8 cellular contexts compared by ENCODE assay signal in genomic region chr11:45110562-45110961, GRCh38. TPM values are rescaled to one million over a fixed set of nuclear protein-coding genes. Genes with fewer than 3 reads are reported as not detected.
A peak's percentile ranks its signal among the peaks of the same experiment; 100 is the strongest.
DNase-seq lines count a peak whose midpoint lies in the region; ATAC-seq and TF ChIP-seq lines count a peak whose summit lies in the region.

No MANE protein-coding gene starts in this region.

- H3K36me3 Mint-ChIP-seq in CD8-positive, alpha-beta T cell, result no peaks in the 10 kb centered on the region
- H3K36me3 Mint-ChIP-seq in activated B cell treated with CpG ODN at 0.5 μM for 24 hours (ENCODE audit: low read depth), result no peaks in the 10 kb centered on the region

- H3K4me1 ChIP-seq in CD8-positive, alpha-beta T cell (ENCODE audit: insufficient read depth, low read length), result no peaks in the 10 kb centered on the region
- H3K4me1 ChIP-seq in parathyroid adenoma, result no peaks in the 10 kb centered on the region

- H3K4me1 Mint-ChIP-seq in CD8-positive, alpha-beta T cell (ENCODE audit: low read depth), result no peaks in the 10 kb centered on the region
- peaks cover 8% of the 10 kb centered on the region for H3K4me1 Mint-ChIP-seq in activated B cell treated with CpG ODN at 0.5 μM for 24 hours

- peaks cover 45% of the 10 kb centered on the region for H3K27me3 Mint-ChIP-seq in CD8-positive, alpha-beta T cell (ENCODE audit: low read depth)
- peaks cover 38% of the 10 kb centered on the region for H3K27me3 Mint-ChIP-seq in activated B cell treated with CpG ODN at 0.5 μM for 24 hours

- peaks cover 2% of the 10 kb centered on the region for H3K9me3 Mint-ChIP-seq in CD8-positive, alpha-beta T cell
- no peaks in the 10 kb centered on the region for H3K9me3 Mint-ChIP-seq in activated B cell treated with CpG ODN at 0.5 μM for 24 hours

- no peak overlapping the region for H3K9ac ChIP-seq in parathyroid adenoma

- ATAC-seq in CD8-positive, alpha-beta T cell, result peak; percentile 73
- peak; percentile 73 for ATAC-seq in activated B cell treated with CpG ODN at 0.5 μM for 24 hours (ENCODE audit: low read depth)
- ATAC-seq in HG03045 (IDR thresholded peaks at IDR 0.05; ENCODE audit: unreplicated experiment), result no peak

- no peaks in the 10 kb centered on the region for H3K27me3 ChIP-seq in CD8-positive, alpha-beta T cell (ENCODE audit: insufficient read depth, low read length)
- H3K27me3 ChIP-seq in parathyroid adenoma (ENCODE audit: control insufficient read depth, insufficient read depth, low read length), result no peaks in the 10 kb centered on the region

- H3K4me2 ChIP-seq in parathyroid adenoma (ENCODE audit: low read length), result no peak overlapping the region

- no peak overlapping the region for H3K4me3 Mint-ChIP-seq in CD8-positive, alpha-beta T cell
- H3K4me3 Mint-ChIP-seq in activated B cell treated with CpG ODN at 0.5 μM for 24 hours, result no peak overlapping the region

- DNase-seq in CD8-positive, alpha-beta T cell, result peak in 3 of 7 experiments; percentile 35 to 59 (median 49)
- DNase-seq in GM13976 (ENCODE audit: low spot score) (peak; percentile 71), NCI-H2171 treated with DMSO at 0.1 percent for 48 hours (lab: John Stamatoyannopoulos, UW) (peak; percentile 72), activated B cell treated with CpG ODN at 0.5 μM for 24 hours (no peak), glomerular endothelial cell (ENCODE audit: extremely low read depth, low read depth, low spot score) (peak; percentile 37), KG1 (lab: John Stamatoyannopoulos, UW) (no peak)

- H3K27ac Mint-ChIP-seq in CD8-positive, alpha-beta T cell, result no peak overlapping the region
- no peak overlapping the region for H3K27ac Mint-ChIP-seq in activated B cell treated with CpG ODN at 0.5 μM for 24 hours

- H3K27ac ChIP-seq in CD8-positive, alpha-beta T cell (ENCODE audit: low read depth, low read length), result no peak overlapping the region
- H3K27ac ChIP-seq in parathyroid adenoma, result no peak overlapping the region

- no peak overlapping the region for H3K4me3 ChIP-seq in CD8-positive, alpha-beta T cell (ENCODE audit: low read depth, low read length)
- no peak overlapping the region for H3K4me3 ChIP-seq in parathyroid adenoma (ENCODE audit: low read depth, low read length)

- no peaks in the 10 kb centered on the region for H3K79me2 ChIP-seq in parathyroid adenoma

- intact Hi-C loops in CD8-positive, alpha-beta T cell (cut with DNase I, micrococcal nuclease), result loop anchor here (1.0 kb wide), 2 partner anchors 183 to 222 kb away; no protein-coding TSS in a partner anchor
- intact Hi-C loops in activated B cell treated with CpG ODN at 0.5 μM for 24 hours (cut with micrococcal nuclease), result loop anchor here (1.0 to 5.0 kb wide), 7 partner anchors 67 to 662 kb away; no protein-coding TSS in a partner anchor

- H2AFZ ChIP-seq in parathyroid adenoma, result no peak overlapping the region

- CTCF ChIA-PET in CD8-positive, alpha-beta T cell (lab: Charles Lee), result interaction anchor here (0.6 to 38.2 kb wide), 61 partner anchors 8 to 821 kb away, joined by 3 to 1504 read pairs (median 5); partner anchors contain the start of genes SYT13 and TP53I11
- CTCF ChIA-PET in activated B cell treated with CpG ODN at 0.5 μM for 24 hours (lab: Charles Lee), result interaction anchor here (0.6 to 16.1 kb wide), 27 partner anchors 8 to 661 kb away, joined by 3 to 1010 read pairs (median 4); partner anchors contain the start of gene SYT13

- POLR2A ChIA-PET in CD8-positive, alpha-beta T cell (lab: Charles Lee), result no interaction called here
- POLR2A ChIA-PET in activated B cell treated with CpG ODN at 0.5 μM for 24 hours (lab: Charles Lee), result interaction anchor here (0.7 to 1.0 kb wide), 3 partner anchors 183 to 222 kb away, joined by 3 to 4 read pairs (median 4); no protein-coding TSS in a partner anchor

- in situ Hi-C loops in GM13976 (cut with MboI; ENCODE audit: low sequenced_read_pairs, unreplicated experiment), result loop anchor here (10.0 kb wide), 2 partner anchors 184 to 214 kb away; no protein-coding TSS in a partner anchor

- no peaks in the 10 kb centered on the region for H3K36me3 ChIP-seq in CD8-positive, alpha-beta T cell (ENCODE audit: insufficient read depth, low read length)
- H3K36me3 ChIP-seq in parathyroid adenoma (ENCODE audit: control insufficient read depth, insufficient read depth, low read length), result no peaks in the 10 kb centered on the region

- no peaks in the 10 kb centered on the region for H3K9me3 ChIP-seq in CD8-positive, alpha-beta T cell (ENCODE audit: low read length)
- H3K9me3 ChIP-seq in parathyroid adenoma (ENCODE audit: control insufficient read depth, low read length), result no peaks in the 10 kb centered on the region

- TF ChIP-seq CTCF in CD8-positive, alpha-beta T cell (IDR thresholded peaks at IDR 0.05), result peak; percentile 75
- TF ChIP-seq CTCF in GM13976 (IDR thresholded peaks at IDR 0.05; ENCODE audit: borderline replicate concordance, control extremely low read depth, extremely low read depth, insufficient read depth, missing control alignments), result peak; percentile 60
- no peak for TF ChIP-seq CTCF in activated B cell treated with CpG ODN at 0.5 μM for 24 hours (IDR thresholded peaks at IDR 0.05)
- TF ChIP-seq CTCF in parathyroid adenoma (IDR thresholded peaks at IDR 0.05), result peak; percentile 64

RNA-seq across cellular contexts. Expression of gene PRDM11, which starts 35.9 kb away (rescaled TPM):
- 1 to 10 TPM; 2.4 to 3.6 TPM for total RNA-seq in CD8-positive, alpha-beta T cell
- total RNA-seq in activated B cell treated with CpG ODN at 0.5 μM for 24 hours (22.0 and 23.6 TPM in 2 replicates), glomerular endothelial cell (4.8 and 7.6 TPM in 2 replicates)

Comparison
In these comparisons a context has a peak if more than half of its experiments do, and no peak if none do; other contexts are left out.
1. DNase-seq: peak in GM13976 (single experiment), NCI-H2171 treated with DMSO at 0.1 percent for 48 hours (single experiment) and glomerular endothelial cell (single experiment); none in activated B cell treated with CpG ODN at 0.5 μM for 24 hours (single experiment) and KG1 (single experiment).